8 cellular contexts compared by ENCODE assay signal in the genomic region with DNA sequence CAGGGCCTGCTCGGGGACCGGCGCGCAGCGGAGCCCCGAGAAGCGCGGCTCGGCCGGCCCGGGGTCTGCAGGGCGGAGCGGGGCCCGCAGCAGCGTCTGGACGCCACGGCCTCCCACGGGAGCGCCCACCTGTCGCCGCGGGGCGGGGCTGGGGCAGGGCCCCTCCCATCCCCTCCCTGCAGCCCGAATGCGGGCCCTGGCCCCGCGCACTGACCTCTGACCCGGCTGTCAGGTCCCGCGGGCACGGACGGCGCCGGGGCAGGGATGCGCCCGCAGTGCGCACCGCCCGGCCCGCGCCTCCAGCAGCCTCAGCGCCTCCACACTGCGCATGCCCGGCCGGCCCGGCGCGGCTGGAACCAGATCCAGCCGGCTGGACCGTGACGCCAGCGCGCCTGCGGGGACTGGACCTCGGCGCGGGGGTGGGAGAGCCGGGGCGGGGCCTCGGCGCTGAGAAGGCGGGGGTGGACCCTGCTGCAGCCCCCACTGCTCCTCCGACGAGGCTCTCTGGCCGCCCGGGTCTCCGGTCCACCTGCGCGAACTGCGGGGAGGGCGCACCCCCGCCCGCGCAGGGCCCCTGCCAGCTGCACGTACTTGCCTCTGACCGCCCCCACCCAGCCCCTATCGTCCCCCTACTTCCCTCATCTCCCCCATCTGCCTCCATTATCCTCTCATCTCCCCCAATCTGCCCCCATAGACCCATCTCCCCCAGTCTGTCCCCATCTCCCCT. TPM values are rescaled to one million over a fixed set of nuclear protein-coding genes. Genes with fewer than 3 reads are reported as not detected.
DNase-seq lines count a peak whose midpoint lies in the region; ATAC-seq and TF ChIP-seq lines count a peak whose summit lies in the region.

No MANE protein-coding gene starts in this region.

- peak; percentile 34 for ATAC-seq in GM18858 (IDR thresholded peaks at IDR 0.05; ENCODE audit: unreplicated experiment)
- peak; percentile 25 for ATAC-seq in HG03066 (IDR thresholded peaks at IDR 0.05; ENCODE audit: low read depth, unreplicated experiment)
- peak; percentile 88 to 92 (median 91) for ATAC-seq in right lobe of liver

- H3K9me3 ChIP-seq in right lobe of liver, result no peaks in the 10 kb centered on the region

- H3K4me1 ChIP-seq in ACC112 (ENCODE audit: control insufficient read depth, insufficient read depth, low read length, unreplicated experiment), result peaks cover 16% of the 10 kb centered on the region
- H3K4me1 ChIP-seq in right lobe of liver, result peaks cover 0 to 7% (median 0%) of the 10 kb centered on the region in 4 donors

- intact Hi-C loops in right lobe of liver (cut with DNase I), result no loop called here

- TF ChIP-seq CTCF in right lobe of liver (IDR thresholded peaks at IDR 0.05), result no peak

- H3K36me3 ChIP-seq in ACC112 (ENCODE audit: insufficient read depth, low read length) (peaks cover 11% of the 10 kb centered on the region; the same call in 1 of the 2 replicates), right lobe of liver (no peaks in the 10 kb centered on the region)

- peak; percentile 98 for DNase-seq in NCI-H226
- peak; percentile 68 for DNase-seq in activated CD4-positive, alpha-beta T cell treated with anti-CD3 and anti-CD28 coated beads, Interleukin-2, amount 50 U/mL, for 1 hour
- DNase-seq in dermis microvascular lymphatic vessel endothelial cell (ENCODE audit: low read depth in 2 of 2), result peak; percentile 55 to 90
- peak; percentile 91 to 93 (median 92) for DNase-seq in right lobe of liver
- peak; percentile 78 to 82 for DNase-seq in stimulated activated CD4-positive, alpha-beta T cell treated with anti-CD3 and anti-CD28 coated beads, Interleukin-2, amount 100 ng/mL, for 48 hours

- H2AFZ ChIP-seq in ACC112 (ENCODE audit: low read length, unreplicated experiment), result peak overlapping the region; percentile 6

- peak overlapping the region; percentile 76 for H3K4me3 ChIP-seq in ACC112 (ENCODE audit: low read depth, low read length)
- peak overlapping the region; percentile 53 to 71 (median 65) for H3K4me3 ChIP-seq in right lobe of liver

- TF ChIP-seq POLR2A in right lobe of liver (IDR thresholded peaks at IDR 0.05), result peak; percentile 79

- H3K79me2 ChIP-seq in ACC112 (ENCODE audit: control insufficient read depth, insufficient read depth, low read length, unreplicated experiment), result peaks cover 28% of the 10 kb centered on the region

- H3K27me3 ChIP-seq in ACC112 (ENCODE audit: insufficient read depth, low read length) (no peaks in the 10 kb centered on the region), right lobe of liver (no peaks in the 10 kb centered on the region)

- 14% methylated on average over 1 of the region's 77 CpGs for WGBS in right lobe of liver (ENCODE audit: insufficient coverage, low coverage, low lambda C conversion rate, missing lambda C conversion rate)

- H3K27ac ChIP-seq in ACC112 (ENCODE audit: low read depth, low read length), result peak overlapping the region; percentile 83
- H3K27ac ChIP-seq in right lobe of liver, result peak overlapping the region; percentile 81 to 82 (median 82)

RNA-seq across cellular contexts. Expression of gene GPR146, which starts 16.1 kb away (rescaled TPM):
- total RNA-seq in dermis microvascular lymphatic vessel endothelial cell (25.5 and 29.2 TPM in 2 replicates), right lobe of liver (10 to 100 TPM; 13.3 to 45.3 (median 22.8) TPM)

RNA-seq across cellular contexts. Expression of gene CYP2W1, which starts 45.2 kb away (rescaled TPM):
- total RNA-seq in dermis microvascular lymphatic vessel endothelial cell, result not detected in 2 replicates
- total RNA-seq in right lobe of liver, result not detected

RNA-seq across cellular contexts. Expression of gene COX19, which starts 52.9 kb away (rescaled TPM):
- 4.2 and 6.6 TPM in 2 replicates for total RNA-seq in dermis microvascular lymphatic vessel endothelial cell
- 1 to 10 TPM; 3.2 to 6.5 (median 4.0) TPM for total RNA-seq in right lobe of liver

RNA-seq across cellular contexts. Expression of gene GPER1, which starts 59.7 kb away (rescaled TPM):
- total RNA-seq in dermis microvascular lymphatic vessel endothelial cell, result 1.5 and 2.3 TPM in 2 replicates
- total RNA-seq in right lobe of liver, result 10 to 100 TPM in 4 of 6 experiments, 1 to 10 TPM in 2; 7.0 to 26.4 (median 11.9) TPM

Comparison
In these comparisons a context has a peak if more than half of its experiments do, and no peak if none do; other contexts are left out.
1. Peak in every context shown above with its lines: DNase-seq, ATAC-seq, H3K4me3 ChIP-seq and H3K27ac ChIP-seq.
2. ATAC-seq: peak in every context shown above with its lines; median percentile 91 in right lobe of liver; 34 in GM18858; 25 in HG03066.